In the genomic region with DNA sequence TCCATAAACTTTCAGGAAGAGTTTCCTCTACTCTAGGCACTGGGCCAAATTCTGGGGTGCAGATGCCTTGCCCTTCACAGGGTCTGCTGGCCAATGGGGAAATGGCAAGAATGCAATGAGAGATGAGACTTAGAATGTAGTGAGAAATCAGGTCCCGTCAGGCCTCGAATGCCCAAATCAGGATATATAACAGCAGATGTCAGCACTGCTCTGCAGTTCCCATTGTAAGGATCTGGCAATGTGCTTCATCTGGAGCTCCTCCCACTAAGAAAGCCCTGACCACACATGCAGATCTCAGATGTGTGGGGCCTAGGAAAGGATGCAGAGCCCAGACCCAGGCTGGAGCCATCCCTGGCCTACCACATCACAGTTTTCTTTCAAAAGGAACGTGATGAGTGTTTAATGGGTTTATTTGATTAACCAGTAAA, we compare ENCODE assay signal across 9 cellular contexts. TPM values are rescaled to one million over a fixed set of nuclear protein-coding genes. Genes with fewer than 3 reads are reported as not detected.
DNase-seq lines count a peak whose midpoint lies in the region; ATAC-seq, FAIRE-seq and TF ChIP-seq lines count a peak whose summit lies in the region.
"Had no signal": no experiment of that assay in that cellular context is flagged by ENCODE, and none has a peak within 500 bp of the region (broad histone marks: within the 10 kb centered on the region; RNA-seq: fewer than 3 reads in every experiment).

No MANE protein-coding gene starts in this region.

- no TSS peak for BruUV-seq in HepG2 (replicated peaks; lab: Mats Ljungman, UMichigan)

- TF ChIP-seq POLR2A in HepG2 (IDR thresholded peaks at IDR 0.05; ENCODE audit: insufficient read depth in 1 of 2, low read depth in 2 of 2, low read length in 2 of 2), result no peak
- no peak for TF ChIP-seq POLR2A in vagina (IDR thresholded peaks at IDR 0.05)

- no peaks in the 10 kb centered on the region for H3K9me3 ChIP-seq in AG04450 (ENCODE audit: control insufficient read depth, insufficient read depth, low read length)
- no peaks in the 10 kb centered on the region for H3K9me3 ChIP-seq in HepG2 (ENCODE audit: low read length)
- no peaks in the 10 kb centered on the region for H3K9me3 ChIP-seq in vagina

- DNase-seq in AG04450 (ENCODE audit: low read depth, low spot score), result peak; percentile 87
- DNase-seq in M059J (ENCODE audit: low read depth), result peak; percentile 78
- DNase-seq in cerebellum (ENCODE audit: low spot score), result peak; percentile 20
- peak; percentile 49 for DNase-seq in HepG2 (ENCODE audit: low spot score)
- peak; percentile 74 to 88 for DNase-seq in vagina (ENCODE audit: extremely low spot score in 2 of 2)
- DNase-seq in activated T-cell treated with anti-CD3 and anti-CD28 coated beads for 4 hours, result no peak
- no peak for DNase-seq in activated CD4-positive, alpha-beta T cell treated with anti-CD3 and anti-CD28 coated beads for 4 hours

- H3K36me3 ChIP-seq in HepG2 (replicated peaks in 1 of 2; ENCODE audit: control insufficient read depth in 1 of 2, insufficient read depth in 2 of 2, low read length in 2 of 2), result no peaks in the 10 kb centered on the region
- H3K36me3 ChIP-seq in vagina, result peaks cover 0 to 45% of the 10 kb centered on the region in 2 donors

- FAIRE-seq in HepG2 (lab: Jason Lieb, UNC), result no peak
- FAIRE-seq: TTC549 had no signal

- H3K4me1 ChIP-seq in HepG2 (ENCODE audit: insufficient read depth, low read length) (peaks cover 38% of the 10 kb centered on the region), vagina (peaks cover 53% of the 10 kb centered on the region)

- TF ChIP-seq CTCF in AG04450 (IDR thresholded peaks at IDR 0.05; ENCODE audit: low read depth, low read length) (peak; percentile 29; the same call in 1 of the 2 replicates), HepG2 (CRISPR knock-in tag; IDR thresholded peaks at IDR 0.05) (peak; percentile 64), vagina (IDR thresholded peaks at IDR 0.05) (peak; percentile 12 to 23 (median 20))

- H3K4me2 ChIP-seq in HepG2 (ENCODE audit: low read depth, low read length), result peak overlapping the region; percentile 43

- POLR2A ChIA-PET in AG04450 (lab: Yijun Ruan, JAX) (interaction anchor here (0.7 to 1.8 kb wide), 4 partner anchors 9 to 207 kb away, joined by 3 to 19 read pairs (median 3); partner anchors contain the start of gene MMP2), HepG2 (lab: Yijun Ruan, JAX) (no interaction called here)

- in situ Hi-C loops in HepG2 (cut with HindIII; ENCODE audit: extremely low pct_ligation_motif_present, low pct_unique_long_range_greater_than_20kb), result loop anchor here (5.0 kb wide), 2 partner anchors 47 to 142 kb away; no protein-coding TSS in a partner anchor

- H2AFZ ChIP-seq in HepG2 (ENCODE audit: low read length), result no peak overlapping the region

- no peak overlapping the region for H3K9ac ChIP-seq in HepG2 (ENCODE audit: insufficient read depth, low read depth, low read length)

- no peaks in the 10 kb centered on the region for H3K27me3 ChIP-seq in AG04450 (ENCODE audit: control insufficient read depth, insufficient read depth, low read length)
- H3K27me3 ChIP-seq in HepG2 (ENCODE audit: control insufficient read depth in 1 of 2, insufficient read depth in 2 of 2, low read length in 2 of 2), result no peaks in the 10 kb centered on the region
- no peaks in the 10 kb centered on the region for H3K27me3 ChIP-seq in vagina

- H3K79me2 ChIP-seq in HepG2 (ENCODE audit: insufficient read depth, low read length), result no peaks in the 10 kb centered on the region

- 27% methylated on average over 3 of the region's 3 CpGs for WGBS in HepG2 (ENCODE audit: low lambda C conversion rate)

- peak; percentile 15; the same call in 1 of the 2 replicates for TF ChIP-seq RAD21 in HepG2 (CRISPR knock-in tag; IDR thresholded peaks at IDR 0.05)

- CTCF ChIA-PET in AG04450 (lab: Charles Lee) (interaction anchor here (0.6 to 3.6 kb wide), 10 partner anchors 11 to 47 kb away, joined by 3 to 19 read pairs (median 3); no protein-coding TSS in a partner anchor), HepG2 (lab: Yijun Ruan, JAX; ENCODE audit: low intra/inter-chr PET ratio, low total read pairs) (interaction anchor here (1.4 to 2.0 kb wide), 3 partner anchors 30 to 208 kb away, joined by 5 to 7 read pairs (median 5); no protein-coding TSS in a partner anchor)

- intact Hi-C loops in HepG2 (cut with micrococcal nuclease; ENCODE audit: unreplicated experiment), result no loop called here
- intact Hi-C loops in vagina (cut with DNase I), result no loop called here

- H4K20me1 ChIP-seq in HepG2 (ENCODE audit: insufficient read depth, low read length), result no peaks in the 10 kb centered on the region

- ATAC-seq in HepG2, result peak; percentile 47
- no peak for ATAC-seq in GM19455 (IDR thresholded peaks at IDR 0.05; ENCODE audit: unreplicated experiment)

- H3K4me3 ChIP-seq in AG04450 (ENCODE audit: low read depth, low read length) (no peak overlapping the region), HepG2 (replicated peaks in 1 of 3; ENCODE audit: insufficient read depth in 1 of 3, low read depth in 2 of 3, low read length in 3 of 3) (no peak overlapping the region), vagina (no peak overlapping the region)

- H3K27ac ChIP-seq in AG04450 (ENCODE audit: low read depth, low read length), result peak overlapping the region; percentile 73
- H3K27ac ChIP-seq in HepG2 (ENCODE audit: extremely low read length, insufficient read depth, low read length), result no peak overlapping the region
- H3K27ac ChIP-seq in vagina, result peak overlapping the region; percentile 39

- TF ChIP-seq EP300 in HepG2 (IDR thresholded peaks at IDR 0.05; ENCODE audit: low read depth in 2 of 2, low read length in 2 of 2) (no peak), HepG2 (CRISPR knock-in tag; IDR thresholded peaks at IDR 0.05; ENCODE audit: borderline replicate concordance) (no peak)

TF ChIP-seq in HepG2, 621 proteins besides CTCF, POLR2A, EP300 and RAD21 (continues in another document):
- TF ChIP-seq MAF1 (CRISPR knock-in tag; IDR thresholded peaks at IDR 0.05; ENCODE audit: borderline replicate concordance), result no peak
- peak; percentile 80 for TF ChIP-seq STAG1 (CRISPR knock-in tag; IDR thresholded peaks at IDR 0.05)
- TF ChIP-seq SPEN (CRISPR knock-in tag; IDR thresholded peaks at IDR 0.05; ENCODE audit: low read depth), result 0 out of 2 replicates have a peak, but pooled peaks have one; percentile 35

RNA-seq across cellular contexts. Expression of gene LPCAT2, which starts 13.9 kb away (rescaled TPM):
- polyA plus RNA-seq in AG04450 (2011; rRNA removed) (10.5 and 20.6 TPM in 2 replicates), HepG2 (2011; rRNA removed) (12.5 and 17.6 TPM in 2 replicates)
- 8.4 and 13.4 TPM in 2 replicates for polyA minus RNA-seq in AG04450 (2011; rRNA and poly(A)+ RNA removed)
- 29.1 and 32.2 TPM in 2 replicates for total RNA-seq in M059J (2014; rRNA removed; shearing (Covaris generic))
- total RNA-seq in cerebellum (13.8 TPM), HepG2 (2016; rRNA removed; fragmentation: Illumina TruSeq; extraction: Trizol) (7.7 and 9.9 TPM in 2 replicates), vagina (11.3 TPM)
- 1.1 and 1.2 TPM in 2 replicates for total RNA-seq in HepG2 (2016; cell fraction: cytosol; rRNA removed; fragmentation: Illumina TruSeq; extraction: Trizol; ENCODE audit: low read depth)
- 5.5 and 12.0 TPM in 2 replicates for total RNA-seq in HepG2 (2016; cell fraction: insoluble cytoplasmic fraction; rRNA removed; fragmentation: Illumina TruSeq; extraction: Trizol)
- total RNA-seq in HepG2 (2016; cell fraction: membrane; rRNA removed; fragmentation: Illumina TruSeq; extraction: Trizol), result 1.3 and 1.9 TPM in 2 replicates
- total RNA-seq in HepG2 (2016; cell fraction: nucleus; rRNA removed; fragmentation: Illumina TruSeq; extraction: Trizol), result 15.2 and 20.7 TPM in 2 replicates
- polyA plus RNA-seq in HepG2 (2011; cell fraction: cytosol; rRNA removed), result 5.2 and 8.1 TPM in 2 replicates
- polyA plus RNA-seq in HepG2 (2011; cell fraction: nucleus; rRNA removed), result 6.2 and 7.9 TPM in 2 replicates
- 13.3 and 13.4 TPM in 2 replicates for polyA plus RNA-seq in HepG2 (2012)
- polyA plus RNA-seq in HepG2 (2016; cell fraction: cytosol; fragmentation: Illumina TruSeq; extraction: Trizol; ENCODE audit: low read depth), result 0.63 and 0.83 TPM in 2 replicates
- polyA plus RNA-seq in HepG2 (2016; cell fraction: insoluble cytoplasmic fraction; fragmentation: Illumina TruSeq; extraction: Trizol; ENCODE audit: low read depth), result 6.3 and 6.8 TPM in 2 replicates
- 1.2 and 1.6 TPM in 2 replicates for polyA plus RNA-seq in HepG2 (2016; cell fraction: membrane; fragmentation: Illumina TruSeq; extraction: Trizol; ENCODE audit: low read depth)
- polyA plus RNA-seq in HepG2 (2016; cell fraction: nucleus; fragmentation: Illumina TruSeq; extraction: Trizol; ENCODE audit: insufficient read depth, low read depth), result 20.8 and 23.5 TPM in 2 replicates
- 2.4 and 13.2 TPM in 2 replicates for polyA minus RNA-seq in HepG2 (2011; rRNA and poly(A)+ RNA removed; ENCODE audit: low replicate concordance)
- polyA minus RNA-seq in HepG2 (2011; cell fraction: cytosol; rRNA and poly(A)+ RNA removed), result 7.6 and 12.2 TPM in 2 replicates
- polyA minus RNA-seq in HepG2 (2011; cell fraction: nucleus; rRNA and poly(A)+ RNA removed), result 24.1 and 26.9 TPM in 2 replicates

RNA-seq across cellular contexts. Expression of gene MMP2, which starts 16.0 kb away (rescaled TPM):
- polyA plus RNA-seq in AG04450 (2011; rRNA removed), result 1,281 and 1,465 TPM in 2 replicates
- 747 and 998 TPM in 2 replicates for polyA minus RNA-seq in AG04450 (2011; rRNA and poly(A)+ RNA removed)
- 108 and 198 TPM in 2 replicates for total RNA-seq in M059J (2014; rRNA removed; shearing (Covaris generic))
- total RNA-seq in cerebellum, result 25.4 TPM
- 0.29 and 0.31 TPM in 2 replicates for total RNA-seq in HepG2 (2016; rRNA removed; fragmentation: Illumina TruSeq; extraction: Trizol)
- total RNA-seq in HepG2 (2016; cell fraction: cytosol; rRNA removed; fragmentation: Illumina TruSeq; extraction: Trizol; ENCODE audit: low read depth), result not detected in 2 replicates
- 0.30 and 0.54 TPM in 2 replicates for total RNA-seq in HepG2 (2016; cell fraction: insoluble cytoplasmic fraction; rRNA removed; fragmentation: Illumina TruSeq; extraction: Trizol)
- 0.10 and 0.87 TPM in 2 replicates for total RNA-seq in HepG2 (2016; cell fraction: membrane; rRNA removed; fragmentation: Illumina TruSeq; extraction: Trizol)
- total RNA-seq in HepG2 (2016; cell fraction: nucleus; rRNA removed; fragmentation: Illumina TruSeq; extraction: Trizol), result 0.63 and 1.1 TPM in 2 replicates
- 1.3 TPM in 2 replicates for polyA plus RNA-seq in HepG2 (2011; rRNA removed)
- 0.74 and 0.94 TPM in 2 replicates for polyA plus RNA-seq in HepG2 (2011; cell fraction: cytosol; rRNA removed)
- 0.84 and 0.92 TPM in 2 replicates for polyA plus RNA-seq in HepG2 (2011; cell fraction: nucleus; rRNA removed)
- polyA plus RNA-seq in HepG2 (2012), result 0.21 and 0.65 TPM in 2 replicates
- polyA plus RNA-seq in HepG2 (2016; cell fraction: cytosol; fragmentation: Illumina TruSeq; extraction: Trizol; ENCODE audit: low read depth), result 0.25 and 0.49 TPM in 2 replicates
- 0.27 and 0.80 TPM in 2 replicates for polyA plus RNA-seq in HepG2 (2016; cell fraction: insoluble cytoplasmic fraction; fragmentation: Illumina TruSeq; extraction: Trizol; ENCODE audit: low read depth)
- 0.63 and 1.00 TPM in 2 replicates for polyA plus RNA-seq in HepG2 (2016; cell fraction: membrane; fragmentation: Illumina TruSeq; extraction: Trizol; ENCODE audit: low read depth)
- polyA plus RNA-seq in HepG2 (2016; cell fraction: nucleus; fragmentation: Illumina TruSeq; extraction: Trizol; ENCODE audit: insufficient read depth, low read depth), result 0.67 and 0.96 TPM in 2 replicates
- polyA minus RNA-seq in HepG2 (2011; rRNA and poly(A)+ RNA removed; ENCODE audit: low replicate concordance), result 1.5 and 3.0 TPM in 2 replicates
- 1.4 and 1.9 TPM in 2 replicates for polyA minus RNA-seq in HepG2 (2011; cell fraction: cytosol; rRNA and poly(A)+ RNA removed)
- 0.75 and 2.6 TPM in 2 replicates for polyA minus RNA-seq in HepG2 (2011; cell fraction: nucleus; rRNA and poly(A)+ RNA removed)
- total RNA-seq in vagina, result 296 TPM

Comparison
In these comparisons a context has a peak if more than half of its experiments do, and no peak if none do; other contexts are left out.
1. DNase-seq: peak in AG04450 (single experiment), M059J (single experiment), cerebellum (single experiment), HepG2 (single experiment) and vagina (2 of 2); none in activated T-cell treated with anti-CD3 and anti-CD28 coated beads for 4 hours (single experiment) and activated CD4-positive, alpha-beta T cell treated with anti-CD3 and anti-CD28 coated beads for 4 hours (0 of 2).
2. RNA of gene MMP2, which starts 16.0 kb away (total RNA-seq): 296 TPM in vagina (single experiment), 108 to 198 TPM in M059J and 25.4 TPM in cerebellum (single experiment); 0.10 to 1.1 TPM in HepG2; every median in the first group is over 10 times any median in the second.
3. Peak in every context shown above with its lines, with median percentiles within 50 percentile points of each other: CTCF ChIP-seq.